Comparison of ENCODE assay signal across 17 cellular contexts in the genomic region with DNA sequence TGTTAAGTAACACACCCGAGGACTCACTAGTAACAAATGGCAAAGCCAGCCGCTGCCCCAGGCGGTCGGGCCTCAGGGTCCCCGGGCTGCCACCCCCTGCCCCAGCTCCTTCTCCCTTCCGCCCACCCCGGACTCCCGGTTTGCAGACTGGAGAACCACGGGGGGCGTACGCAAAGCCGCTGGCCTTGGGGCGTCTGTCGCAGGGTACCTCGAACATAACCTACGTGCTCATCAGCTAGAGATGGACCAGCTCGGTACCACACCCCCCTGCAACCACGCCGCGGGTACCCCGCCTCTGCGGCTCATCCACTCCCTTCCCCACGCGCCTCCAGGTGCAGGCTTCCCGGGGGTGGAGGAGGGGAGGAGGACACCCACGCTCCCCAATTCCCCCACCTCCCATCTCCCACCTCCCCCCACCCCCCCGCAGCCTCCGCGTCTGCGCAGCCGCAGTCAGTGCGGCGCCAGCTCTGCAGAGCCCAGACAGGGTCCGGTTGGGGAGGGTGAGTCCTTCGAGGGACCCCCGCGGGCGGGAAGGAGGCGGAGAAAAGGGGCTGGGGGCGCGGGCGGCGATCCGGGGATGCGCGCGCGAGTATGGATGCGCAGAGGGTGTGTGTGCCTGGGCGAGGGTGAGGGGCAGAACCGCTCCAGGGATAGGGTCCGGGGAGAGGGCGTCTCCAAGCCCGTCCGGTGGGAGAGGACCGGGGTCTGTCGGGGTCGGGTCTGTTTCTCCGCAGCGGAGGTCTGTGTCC. TPM values are rescaled to one million over a fixed set of nuclear protein-coding genes. Genes with fewer than 3 reads are reported as not detected.
DNase-seq lines count a peak whose midpoint lies in the region; ATAC-seq and TF ChIP-seq lines count a peak whose summit lies in the region.
"Had no signal": no experiment of that assay in that cellular context is flagged by ENCODE, and none has a peak within 500 bp of the region (broad histone marks: within the 10 kb centered on the region; RNA-seq: fewer than 3 reads in every experiment).

SMIM17 (plus strand) TSS at position 449 of the 749 bp plus-strand sequence. CDS start 2,509 bp downstream, outside the sequence.

- peaks cover 10% of the 10 kb centered on the region for H3K9me3 Mint-ChIP-seq in glutamatergic neuron (ENCODE audit: unreplicated experiment)

- no peaks in the 10 kb centered on the region for H3K4me1 Mint-ChIP-seq in glutamatergic neuron (ENCODE audit: low read depth, unreplicated experiment)
- H3K4me1 Mint-ChIP-seq: CD8-positive, alpha-beta memory T cell; GM23338; H9 had no signal

- H3K36me3 ChIP-seq in H7 (replicated peaks; ENCODE audit: control insufficient read depth, insufficient read depth, low read length) = no peaks in the 10 kb centered on the region
- no peaks in the 10 kb centered on the region for H3K36me3 ChIP-seq in WERI-Rb-1
- no peaks in the 10 kb centered on the region for H3K36me3 ChIP-seq in right atrium auricular region
- H3K36me3 ChIP-seq: BLaER1 had no signal

- H3K27me3 Mint-ChIP-seq in glutamatergic neuron (ENCODE audit: unreplicated experiment) = peaks cover 15% of the 10 kb centered on the region

- H3K27ac Mint-ChIP-seq in glutamatergic neuron (ENCODE audit: unreplicated experiment) = no peak within 1 kb of the TSS
- H3K27ac Mint-ChIP-seq: CD8-positive, alpha-beta memory T cell; GM23338; H9; HFFc6 had no signal

- peak within 1 kb of the TSS; percentile 10 for H3K4me3 Mint-ChIP-seq in glutamatergic neuron (ENCODE audit: unreplicated experiment)
- H3K4me3 Mint-ChIP-seq: CD8-positive, alpha-beta memory T cell; GM23338; HFFc6 had no signal

- peaks cover 27% of the 10 kb centered on the region for H3K36me3 Mint-ChIP-seq in glutamatergic neuron (ENCODE audit: unreplicated experiment)

- no peaks in the 10 kb centered on the region for H3K9me3 ChIP-seq in WERI-Rb-1 (ENCODE audit: severe bottlenecking)
- H3K9me3 ChIP-seq in right atrium auricular region = peaks cover 3% of the 10 kb centered on the region in 2 donors

- H3K4me1 ChIP-seq in right atrium auricular region = no peaks in the 10 kb centered on the region
- H3K4me1 ChIP-seq: BLaER1 had no signal

- H3K4me3 ChIP-seq in H7 (ENCODE audit: insufficient read depth, low read depth, low read length) (no peak within 1 kb of the TSS), WERI-Rb-1 (ENCODE audit: low read depth, low read length) (peak within 1 kb of the TSS; percentile 63), right atrium auricular region (no peak within 1 kb of the TSS)
- H3K4me3 ChIP-seq: BLaER1, GM12878, GM23338 had no signal

- H3K27ac ChIP-seq in WERI-Rb-1 = no peak within 1 kb of the TSS
- no peak within 1 kb of the TSS for H3K27ac ChIP-seq in right atrium auricular region
- H3K27ac ChIP-seq: BLaER1 had no signal

- H3K27me3 ChIP-seq in H7 (ENCODE audit: control insufficient read depth, insufficient read depth, low read length) (no peaks in the 10 kb centered on the region), WERI-Rb-1 (ENCODE audit: insufficient read depth, low read depth, severe bottlenecking) (no peaks in the 10 kb centered on the region), right atrium auricular region (peaks cover 0 to 10% of the 10 kb centered on the region in 2 donors)
- H3K27me3 ChIP-seq: BLaER1 had no signal

- DNase-seq in H7 (peak; percentile 25), WERI-Rb-1 (peak; percentile 19), glutamatergic neuron (no peak), retina (peak; percentile 35), right atrium auricular region (ENCODE audit: low spot score) (no peak), GF-D8 (lab: John Stamatoyannopoulos, UW) (no peak)
- DNase-seq: 8988T; AML-193; CD8-positive, alpha-beta memory T cell; DMS 273 treated with DMSO at 0.1 percent for 48 hours; H9; HFFc6 had no signal

- ATAC-seq in HG02588 (IDR thresholded peaks at IDR 0.05; ENCODE audit: unreplicated experiment) = no peak
- ATAC-seq: GM12878, GM23338 had no signal

- TF ChIP-seq CTCF in WERI-Rb-1 (IDR thresholded peaks at IDR 0.05; ENCODE audit: low read depth, low read length) (no peak), glutamatergic neuron (IDR thresholded peaks at IDR 0.05; ENCODE audit: partially characterized antibody, unreplicated experiment) (no peak), right atrium auricular region (IDR thresholded peaks at IDR 0.05) (no peak)

RNA-seq across cellular contexts. Expression of gene SMIM17, which starts in this region (rescaled TPM):
- total RNA-seq in H7 (2014; rRNA removed; shearing (Covaris generic)) = not detected in 2 replicates
- total RNA-seq in glutamatergic neuron (ENCODE audit: unreplicated experiment) = 2.7 TPM
- not detected for total RNA-seq in right atrium auricular region
- total RNA-seq: CD8-positive, alpha-beta memory T cell; Daoy had no signal

Comparison
In these comparisons a context has a peak if more than half of its experiments do, and no peak if none do; other contexts are left out.
1. Peak in DNase-seq in H7; RNA of the gene not detected or under 1 TPM.
2. DNase-seq: peak in WERI-Rb-1 (single experiment) and retina (single experiment); none in glutamatergic neuron (single experiment), right atrium auricular region (single experiment) and GF-D8 (single experiment).